In the genomic region with DNA sequence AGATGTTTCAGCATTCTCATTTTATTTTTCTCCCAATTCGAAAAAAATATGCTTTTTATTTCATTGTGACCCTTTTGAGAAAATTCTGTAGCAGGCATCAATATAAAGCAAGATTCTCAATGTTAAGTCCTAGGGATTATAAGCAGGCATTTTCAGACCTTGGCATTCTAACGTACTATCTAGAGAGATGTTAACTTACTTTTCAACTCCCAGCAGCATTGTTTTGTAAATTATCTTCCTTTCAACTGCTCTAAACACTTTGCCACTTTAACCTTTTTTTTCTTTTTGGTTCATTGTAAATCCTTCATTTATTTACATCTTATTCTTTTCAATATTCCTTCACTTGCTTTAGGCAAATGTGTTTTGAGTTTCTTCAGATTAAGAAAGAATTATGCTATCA, we compare ENCODE assay signal across 16 cellular contexts.
"Had no signal": no experiment of that assay in that cellular context is flagged by ENCODE, and none has a peak within 500 bp of the region (broad histone marks: within the 10 kb centered on the region; RNA-seq: fewer than 3 reads in every experiment).

No MANE protein-coding gene starts in this region.

- H3K27ac Mint-ChIP-seq: activated B cell treated with CpG ODN at 0.5 μM for 24 hours; activated CD4-positive, alpha-beta T cell treated with anti-CD3 and anti-CD28 coated beads, Interleukin-2, amount 10 ng/mL, durations not matched to agents 7 days and 5 days; activated T-helper 17 cell treated with anti-CD3 and anti-CD28 coated beads, Interleukin-2, amount 50 U/mL, for 72 hours; naive thymus-derived CD4-positive, alpha-beta T cell; T-helper 1 cell treated with Interleukin-12 subunit alpha and Interleukin-12 subunit beta and Interleukin-4 antibody, amounts not matched to agents 30 μg/mL and 1 μg/mL, for 36 hours had no signal

- ATAC-seq: activated T-helper 17 cell treated with anti-CD3 and anti-CD28 coated beads, Interleukin-2, amount 50 U/mL, for 72 hours; naive thymus-derived CD4-positive, alpha-beta T cell had no signal

- H3K27me3 ChIP-seq: ovary had no signal

- H3K27ac ChIP-seq: ovary, SK-N-MC had no signal

- H3K9me3 ChIP-seq: ovary had no signal

- H3K4me1 Mint-ChIP-seq: activated B cell treated with CpG ODN at 0.5 μM for 24 hours; activated CD4-positive, alpha-beta T cell treated with anti-CD3 and anti-CD28 coated beads, Interleukin-2, amount 10 ng/mL, durations not matched to agents 7 days and 5 days; activated T-helper 17 cell treated with anti-CD3 and anti-CD28 coated beads, Interleukin-2, amount 50 U/mL, for 72 hours; naive thymus-derived CD4-positive, alpha-beta T cell had no signal

- H3K4me3 Mint-ChIP-seq: activated B cell treated with CpG ODN at 0.5 μM for 24 hours; activated CD4-positive, alpha-beta T cell treated with anti-CD3 and anti-CD28 coated beads, Interleukin-2, amount 10 ng/mL, durations not matched to agents 7 days and 5 days; activated T-helper 17 cell treated with anti-CD3 and anti-CD28 coated beads, Interleukin-2, amount 50 U/mL, for 72 hours; naive thymus-derived CD4-positive, alpha-beta T cell; T-helper 1 cell treated with Interleukin-12 subunit alpha and Interleukin-12 subunit beta and Interleukin-4 antibody, amounts not matched to agents 30 μg/mL and 1 μg/mL, for 36 hours had no signal

- H3K9me3 Mint-ChIP-seq: activated B cell treated with CpG ODN at 0.5 μM for 24 hours; activated CD4-positive, alpha-beta T cell treated with anti-CD3 and anti-CD28 coated beads, Interleukin-2, amount 10 ng/mL, durations not matched to agents 7 days and 5 days; activated T-helper 17 cell treated with anti-CD3 and anti-CD28 coated beads, Interleukin-2, amount 50 U/mL, for 72 hours; T-helper 1 cell treated with Interleukin-12 subunit alpha and Interleukin-12 subunit beta and Interleukin-4 antibody, amounts not matched to agents 30 μg/mL and 1 μg/mL, for 36 hours had no signal

- H3K27me3 Mint-ChIP-seq: activated B cell treated with CpG ODN at 0.5 μM for 24 hours; activated CD4-positive, alpha-beta T cell treated with anti-CD3 and anti-CD28 coated beads, Interleukin-2, amount 10 ng/mL, durations not matched to agents 7 days and 5 days; activated T-helper 17 cell treated with anti-CD3 and anti-CD28 coated beads, Interleukin-2, amount 50 U/mL, for 72 hours; naive thymus-derived CD4-positive, alpha-beta T cell had no signal

- H3K36me3 ChIP-seq: ovary had no signal

- H3K4me2 ChIP-seq: smooth muscle cell had no signal

- DNase-seq: activated B cell treated with CpG ODN at 0.5 μM for 24 hours; activated CD4-positive, alpha-beta T cell treated with anti-CD3 and anti-CD28 coated beads, Interleukin-2, amount 10 ng/mL, durations not matched to agents 7 days and 5 days; activated CD8-positive, alpha-beta memory T cell treated with anti-CD3 and anti-CD28 coated beads for 24 hours; activated naive CD4-positive, alpha-beta T cell treated with anti-CD3 and anti-CD28 coated beads, Interleukin-2, amount 50 U/mL, for 16 hours; activated T-cell treated with anti-CD3 and anti-CD28 coated beads for 4 hours; foreskin melanocyte; kidney; midbrain; naive thymus-derived CD4-positive, alpha-beta T cell; ovary; retina; trophoblast cell had no signal

- H3K4me3 ChIP-seq: ovary, SK-N-MC, smooth muscle cell had no signal

- H3K36me3 Mint-ChIP-seq: naive thymus-derived CD4-positive, alpha-beta T cell had no signal
